7 cellular contexts compared by ENCODE assay signal in genomic region chr13:51849145-51850101, GRCh38. TPM values are rescaled to one million over a fixed set of nuclear protein-coding genes. Genes with fewer than 3 reads are reported as not detected.
DNase-seq lines count a peak whose midpoint lies in the region; ATAC-seq and TF ChIP-seq lines count a peak whose summit lies in the region.

No MANE protein-coding gene starts in this region.

- peaks cover 0 to 1% of the 10 kb centered on the region in 2 donors for H3K36me3 Mint-ChIP-seq in activated T-cell treated with anti-CD3 and anti-CD28 coated beads, Interleukin-2, amount 50 U/mL, for 72 hours (ENCODE audit: insufficient read depth in 2 of 2)

- peaks cover 13% of the 10 kb centered on the region for H3K27me3 Mint-ChIP-seq in activated T-cell treated with anti-CD3 and anti-CD28 coated beads, Interleukin-2, amount 50 U/mL, for 72 hours (ENCODE audit: low read depth)

- H3K9me3 Mint-ChIP-seq in activated T-cell treated with anti-CD3 and anti-CD28 coated beads, Interleukin-2, amount 50 U/mL, for 72 hours, result no peaks in the 10 kb centered on the region

- H3F3A ChIP-seq in MM.1S (ENCODE audit: insufficient read depth, low read length), result no peaks in the 10 kb centered on the region

- no peak overlapping the region for H3K4me3 Mint-ChIP-seq in activated T-cell treated with anti-CD3 and anti-CD28 coated beads, Interleukin-2, amount 50 U/mL, for 72 hours

- TF ChIP-seq CTCF in GM12875 (IDR thresholded peaks at IDR 0.05; ENCODE audit: borderline replicate concordance, insufficient read depth, low read depth, low read length), result peak; percentile 83
- TF ChIP-seq CTCF in MM.1S (IDR thresholded peaks at IDR 0.05; ENCODE audit: low read length), result peak; percentile 45

- peak; percentile 49 to 54 for ATAC-seq in activated T-cell treated with anti-CD3 and anti-CD28 coated beads, Interleukin-2, amount 50 U/mL, for 72 hours (replicated peaks in 1 of 2)

- peaks cover 19% of the 10 kb centered on the region for H3K4me1 Mint-ChIP-seq in activated T-cell treated with anti-CD3 and anti-CD28 coated beads, Interleukin-2, amount 50 U/mL, for 72 hours (ENCODE audit: low read depth)

- H3K4me3 ChIP-seq in GM12875 (ENCODE audit: low read depth, low read length), result no peak overlapping the region
- no peak overlapping the region for H3K4me3 ChIP-seq in MM.1S (ENCODE audit: low read length)

- DNase-seq in MM.1S (no peak), islet precursor cell (peak; percentile 80), COR-L47 (lab: John Stamatoyannopoulos, UW) (no peak), amniotic stem cell (lab: John Stamatoyannopoulos, UW) (no peak), putamen (ENCODE audit: low spot score) (no peak)
- DNase-seq in activated T-cell treated with anti-CD3 and anti-CD28 coated beads, Interleukin-2, amount 50 U/mL, for 72 hours, result peak; percentile 44 to 45

- no peak overlapping the region for H3K9ac ChIP-seq in MM.1S (ENCODE audit: low read length)

- H2AFZ ChIP-seq in MM.1S (ENCODE audit: low read length), result no peak overlapping the region

- H3K4me2 ChIP-seq in MM.1S (ENCODE audit: low read depth, low read length), result no peak overlapping the region

- no peaks in the 10 kb centered on the region for H3K9me3 ChIP-seq in MM.1S (replicated peaks; ENCODE audit: insufficient read depth, low read length)

- no peak overlapping the region for H3K27ac ChIP-seq in MM.1S (ENCODE audit: low read length)

- H3K36me3 ChIP-seq in MM.1S (replicated peaks; ENCODE audit: insufficient read depth, low read length), result no peaks in the 10 kb centered on the region

- H3K27ac Mint-ChIP-seq in activated T-cell treated with anti-CD3 and anti-CD28 coated beads, Interleukin-2, amount 50 U/mL, for 72 hours, result no peak overlapping the region

- no peaks in the 10 kb centered on the region for H3K4me1 ChIP-seq in MM.1S (ENCODE audit: low read length)

- no peaks in the 10 kb centered on the region for H3K79me2 ChIP-seq in MM.1S (ENCODE audit: low read length)

- no peaks in the 10 kb centered on the region for H4K20me1 ChIP-seq in MM.1S (ENCODE audit: insufficient read depth, low read length)

- H3K9me2 ChIP-seq in MM.1S (replicated peaks; ENCODE audit: insufficient read depth, low read length), result no peaks in the 10 kb centered on the region

- H3K27me3 ChIP-seq in MM.1S (replicated peaks; ENCODE audit: insufficient read depth, low read length), result no peaks in the 10 kb centered on the region

RNA-seq across cellular contexts. Expression of gene TMEM272, which starts 4.4 kb away (rescaled TPM):
- under 1 TPM; 0.19 to 0.30 TPM for total RNA-seq in activated T-cell treated with anti-CD3 and anti-CD28 coated beads, Interleukin-2, amount 50 U/mL, for 72 hours

RNA-seq across cellular contexts. Expression of gene CCDC70, which starts 12.3 kb away (rescaled TPM):
- under 1 TPM in 1 of 2 donors, not detected in 1; 0.22 TPM for total RNA-seq in activated T-cell treated with anti-CD3 and anti-CD28 coated beads, Interleukin-2, amount 50 U/mL, for 72 hours

RNA-seq across cellular contexts. Expression of gene DHRS12, which starts 45.5 kb away (rescaled TPM):
- 1 to 10 TPM; 8.0 to 8.5 TPM for total RNA-seq in activated T-cell treated with anti-CD3 and anti-CD28 coated beads, Interleukin-2, amount 50 U/mL, for 72 hours

Comparison
In these comparisons a context has a peak if more than half of its experiments do, and no peak if none do; other contexts are left out.
1. DNase-seq: peak in activated T-cell treated with anti-CD3 and anti-CD28 coated beads, Interleukin-2, amount 50 U/mL, for 72 hours (2 of 2) and islet precursor cell (single experiment); none in MM.1S (single experiment), COR-L47 (single experiment), amniotic stem cell (single experiment) and putamen (single experiment).